ENCODE assay signal across 24 cellular contexts in the genomic region with DNA sequence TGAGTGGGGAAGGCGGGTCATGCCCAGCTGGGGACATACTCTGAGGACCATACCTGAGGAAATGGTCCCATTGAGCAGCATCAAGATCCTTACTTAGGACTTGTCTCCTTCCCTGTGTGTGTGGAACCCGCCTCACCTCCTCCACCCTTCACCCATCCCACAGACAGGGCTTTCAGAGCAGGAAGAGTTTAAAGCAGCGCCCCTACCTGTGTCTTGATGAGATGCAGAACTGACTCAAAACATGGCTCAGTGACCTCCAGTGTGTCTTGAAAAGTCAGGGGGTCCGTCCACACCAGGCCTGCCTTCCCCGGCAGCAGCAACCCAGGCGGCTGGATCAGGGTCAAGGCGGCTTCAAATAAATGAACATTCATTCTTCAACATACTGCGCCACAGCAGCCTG. TPM values are rescaled to one million over a fixed set of nuclear protein-coding genes. Genes with fewer than 3 reads are reported as not detected.
"Had no signal": no experiment of that assay in that cellular context is flagged by ENCODE, and none has a peak within 500 bp of the region (broad histone marks: within the 10 kb centered on the region; RNA-seq: fewer than 3 reads in every experiment).

No MANE protein-coding gene starts in this region.

- H3K27me3 ChIP-seq: esophagus squamous epithelium, gastroesophageal sphincter, hepatocyte, testis, tibial nerve had no signal

- H3K27ac ChIP-seq: esophagus squamous epithelium, gastroesophageal sphincter, hepatocyte, psoas muscle, testis, tibial nerve had no signal

- H3K36me3 ChIP-seq: gastroesophageal sphincter, tibial nerve had no signal

- H3K9me3 ChIP-seq: esophagus squamous epithelium, gastroesophageal sphincter, psoas muscle, testis, tibial nerve had no signal

- H3K4me2 ChIP-seq: hepatocyte had no signal

- ATAC-seq: effector memory CD8-positive, alpha-beta T cell; gastroesophageal sphincter; naive thymus-derived CD4-positive, alpha-beta T cell had no signal

- H2AFZ ChIP-seq: hepatocyte had no signal

- H3K4me3 ChIP-seq: esophagus squamous epithelium, gastroesophageal sphincter, hepatocyte, psoas muscle, testis, tibial nerve had no signal

- DNase-seq: cerebellar nuclear complex; effector memory CD8-positive, alpha-beta T cell; esophagus squamous epithelium; foreskin fibroblast; glutamatergic neuron; kidney; left colon; mammary epithelial cell; naive thymus-derived CD4-positive, alpha-beta T cell; nephron progenitor cell; psoas muscle; retina; small intestine; stimulated activated CD4-positive, alpha-beta T cell treated with anti-CD3 and anti-CD28 coated beads, Interleukin-12 subunit alpha, Interleukin-12 subunit beta, amount 100 ng/mL, for 4 hours; stimulated activated naive CD4-positive, alpha-beta T cell treated with Interleukin-2 at 50 U/mL for 16 hours; testis had no signal

- FAIRE-seq: colon, kidney, small intestine had no signal

- H3K79me2 ChIP-seq: hepatocyte had no signal

- H3K4me1 ChIP-seq: psoas muscle, testis, tibial nerve had no signal

RNA-seq across cellular contexts. Expression of a gene that starts 38.4 kb away (rescaled TPM):
- total RNA-seq: epithelial cell of proximal tubule, esophagus squamous epithelium, kidney, lower leg skin, mammary epithelial cell, mononuclear cell, omental fat pad, tibial nerve had no signal
- polyA plus RNA-seq: naive thymus-derived CD4-positive, alpha-beta T cell had no signal
